1 cellular context compared by ENCODE assay signal in genomic region chr10:43408710-43409384, GRCh38.
TF ChIP-seq lines count a peak whose summit lies in the region.

TSS of gene HNRNPF (minus strand) at chr10:43409186. CDS start at chr10:43387884, 21,302 bp downstream.

TF ChIP-seq in HepG2, 621 proteins besides CTCF, POLR2A, EP300 and RAD21 (continued from another document and continues in another):
- TF ChIP-seq KLF6 (CRISPR knock-in tag; IDR thresholded peaks at IDR 0.05): peak; percentile 80
- TF ChIP-seq ZSCAN21 (CRISPR knock-in tag; IDR thresholded peaks at IDR 0.05; ENCODE audit: borderline replicate concordance): peak; percentile 76
- TF ChIP-seq, protein P1, sequence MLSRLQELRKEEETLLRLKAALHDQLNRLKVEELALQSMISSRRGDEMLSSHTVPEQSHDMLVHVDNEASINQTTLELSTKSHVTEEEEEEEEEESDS (CRISPR knock-in tag; IDR thresholded peaks at IDR 0.05; ENCODE audit: borderline replicate concordance): no peak
- TF ChIP-seq GPN1 (CRISPR knock-in tag; IDR thresholded peaks at IDR 0.05; ENCODE audit: borderline replicate concordance): no peak
- TF ChIP-seq ZFAT (CRISPR knock-in tag; conservative IDR thresholded peaks at IDR 0.05): 0 out of 2 replicates have a peak, but pooled peaks have one; percentile 46
- no peak; the same call in 1 of the 2 replicates for TF ChIP-seq CREBL2 (CRISPR knock-in tag; IDR thresholded peaks at IDR 0.05; ENCODE audit: borderline replicate concordance)
- TF ChIP-seq ZNF160 (CRISPR knock-in tag; IDR thresholded peaks at IDR 0.05): 0 out of 2 replicates have a peak, but pooled peaks have one; percentile 41
- TF ChIP-seq EZH2 (conservative IDR thresholded peaks at IDR 0.05; ENCODE audit: low read depth, low read length): no peak
- TF ChIP-seq, protein P2, sequence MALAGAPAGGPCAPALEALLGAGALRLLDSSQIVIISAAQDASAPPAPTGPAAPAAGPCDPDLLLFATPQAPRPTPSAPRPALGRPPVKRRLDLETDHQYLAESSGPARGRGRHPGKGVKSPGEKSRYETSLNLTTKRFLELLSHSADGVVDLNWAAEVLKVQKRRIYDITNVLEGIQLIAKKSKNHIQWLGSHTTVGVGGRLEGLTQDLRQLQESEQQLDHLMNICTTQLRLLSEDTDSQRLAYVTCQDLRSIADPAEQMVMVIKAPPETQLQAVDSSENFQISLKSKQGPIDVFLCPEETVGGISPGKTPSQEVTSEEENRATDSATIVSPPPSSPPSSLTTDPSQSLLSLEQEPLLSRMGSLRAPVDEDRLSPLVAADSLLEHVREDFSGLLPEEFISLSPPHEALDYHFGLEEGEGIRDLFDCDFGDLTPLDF (CRISPR knock-in tag; IDR thresholded peaks at IDR 0.05): peak; percentile 58; the same call in 1 of the 2 replicates
- TF ChIP-seq ZNF264 (CRISPR knock-in tag; IDR thresholded peaks at IDR 0.05): peak; percentile 83
- 0 out of 2 replicates have a peak, but pooled peaks have one; percentile 26 for TF ChIP-seq ZNF143 (CRISPR knock-in tag; IDR thresholded peaks at IDR 0.05)
- peak; percentile 95 for TF ChIP-seq ZNF451 (CRISPR knock-in tag; IDR thresholded peaks at IDR 0.05)
- TF ChIP-seq ZNF407 (CRISPR knock-in tag; IDR thresholded peaks at IDR 0.05; ENCODE audit: not compliant biosample characterization): peak; percentile 32
- peak; percentile 74 for TF ChIP-seq ZEB1 (IDR thresholded peaks at IDR 0.05; ENCODE audit: insufficient replicate concordance, low read depth)
- TF ChIP-seq, protein P3, sequence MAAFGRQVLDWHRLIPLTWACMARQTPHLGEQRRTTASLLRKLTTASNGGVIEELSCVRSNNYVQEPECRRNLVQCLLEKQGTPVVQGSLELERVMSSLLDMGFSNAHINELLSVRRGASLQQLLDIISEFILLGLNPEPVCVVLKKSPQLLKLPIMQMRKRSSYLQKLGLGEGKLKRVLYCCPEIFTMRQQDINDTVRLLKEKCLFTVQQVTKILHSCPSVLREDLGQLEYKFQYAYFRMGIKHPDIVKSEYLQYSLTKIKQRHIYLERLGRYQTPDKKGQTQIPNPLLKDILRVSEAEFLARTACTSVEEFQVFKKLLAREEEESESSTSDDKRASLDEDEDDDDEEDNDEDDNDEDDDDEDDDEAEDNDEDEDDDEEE (CRISPR knock-in tag; IDR thresholded peaks at IDR 0.05): no peak
- peak; percentile 69; the same call in 1 of the 2 replicates for TF ChIP-seq ZNF138 (CRISPR knock-in tag; IDR thresholded peaks at IDR 0.05; ENCODE audit: low read depth)
- TF ChIP-seq ZFP37 (CRISPR knock-in tag; IDR thresholded peaks at IDR 0.05; ENCODE audit: borderline replicate concordance): 0 out of 2 replicates have a peak, but pooled peaks have one; percentile 65
- no peak for TF ChIP-seq ATRX (CRISPR knock-in tag; IDR thresholded peaks at IDR 0.05; ENCODE audit: borderline replicate concordance)
- TF ChIP-seq, protein P4, sequence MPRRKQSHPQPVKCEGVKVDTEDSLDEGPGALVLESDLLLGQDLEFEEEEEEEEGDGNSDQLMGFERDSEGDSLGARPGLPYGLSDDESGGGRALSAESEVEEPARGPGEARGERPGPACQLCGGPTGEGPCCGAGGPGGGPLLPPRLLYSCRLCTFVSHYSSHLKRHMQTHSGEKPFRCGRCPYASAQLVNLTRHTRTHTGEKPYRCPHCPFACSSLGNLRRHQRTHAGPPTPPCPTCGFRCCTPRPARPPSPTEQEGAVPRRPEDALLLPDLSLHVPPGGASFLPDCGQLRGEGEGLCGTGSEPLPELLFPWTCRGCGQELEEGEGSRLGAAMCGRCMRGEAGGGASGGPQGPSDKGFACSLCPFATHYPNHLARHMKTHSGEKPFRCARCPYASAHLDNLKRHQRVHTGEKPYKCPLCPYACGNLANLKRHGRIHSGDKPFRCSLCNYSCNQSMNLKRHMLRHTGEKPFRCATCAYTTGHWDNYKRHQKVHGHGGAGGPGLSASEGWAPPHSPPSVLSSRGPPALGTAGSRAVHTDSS (CRISPR knock-in tag; conservative IDR thresholded peaks at IDR 0.05): no peak
- TF ChIP-seq THAP9 (CRISPR knock-in tag; IDR thresholded peaks at IDR 0.05; ENCODE audit: borderline replicate concordance): peak; percentile 65; the same call in 1 of the 2 replicates
- no peak for TF ChIP-seq MATR3 (CRISPR knock-in tag; IDR thresholded peaks at IDR 0.05)
- TF ChIP-seq KMT2B (CRISPR knock-in tag; IDR thresholded peaks at IDR 0.05): peak; percentile 65
- no peak for TF ChIP-seq ZNF326 (CRISPR knock-in tag; IDR thresholded peaks at IDR 0.05; ENCODE audit: borderline replicate concordance)
- peak; percentile 76 for TF ChIP-seq POLR2AphosphoS5 (IDR thresholded peaks at IDR 0.05; ENCODE audit: low read depth, low read length)
- TF ChIP-seq ZMYM4 (CRISPR knock-in tag; IDR thresholded peaks at IDR 0.05): peak; percentile 72
- TF ChIP-seq RFX3 (CRISPR knock-in tag; IDR thresholded peaks at IDR 0.05): peak; percentile 81
- TF ChIP-seq ZNF841 (CRISPR knock-in tag; IDR thresholded peaks at IDR 0.05; ENCODE audit: borderline replicate concordance): no peak
- TF ChIP-seq, protein P5, sequence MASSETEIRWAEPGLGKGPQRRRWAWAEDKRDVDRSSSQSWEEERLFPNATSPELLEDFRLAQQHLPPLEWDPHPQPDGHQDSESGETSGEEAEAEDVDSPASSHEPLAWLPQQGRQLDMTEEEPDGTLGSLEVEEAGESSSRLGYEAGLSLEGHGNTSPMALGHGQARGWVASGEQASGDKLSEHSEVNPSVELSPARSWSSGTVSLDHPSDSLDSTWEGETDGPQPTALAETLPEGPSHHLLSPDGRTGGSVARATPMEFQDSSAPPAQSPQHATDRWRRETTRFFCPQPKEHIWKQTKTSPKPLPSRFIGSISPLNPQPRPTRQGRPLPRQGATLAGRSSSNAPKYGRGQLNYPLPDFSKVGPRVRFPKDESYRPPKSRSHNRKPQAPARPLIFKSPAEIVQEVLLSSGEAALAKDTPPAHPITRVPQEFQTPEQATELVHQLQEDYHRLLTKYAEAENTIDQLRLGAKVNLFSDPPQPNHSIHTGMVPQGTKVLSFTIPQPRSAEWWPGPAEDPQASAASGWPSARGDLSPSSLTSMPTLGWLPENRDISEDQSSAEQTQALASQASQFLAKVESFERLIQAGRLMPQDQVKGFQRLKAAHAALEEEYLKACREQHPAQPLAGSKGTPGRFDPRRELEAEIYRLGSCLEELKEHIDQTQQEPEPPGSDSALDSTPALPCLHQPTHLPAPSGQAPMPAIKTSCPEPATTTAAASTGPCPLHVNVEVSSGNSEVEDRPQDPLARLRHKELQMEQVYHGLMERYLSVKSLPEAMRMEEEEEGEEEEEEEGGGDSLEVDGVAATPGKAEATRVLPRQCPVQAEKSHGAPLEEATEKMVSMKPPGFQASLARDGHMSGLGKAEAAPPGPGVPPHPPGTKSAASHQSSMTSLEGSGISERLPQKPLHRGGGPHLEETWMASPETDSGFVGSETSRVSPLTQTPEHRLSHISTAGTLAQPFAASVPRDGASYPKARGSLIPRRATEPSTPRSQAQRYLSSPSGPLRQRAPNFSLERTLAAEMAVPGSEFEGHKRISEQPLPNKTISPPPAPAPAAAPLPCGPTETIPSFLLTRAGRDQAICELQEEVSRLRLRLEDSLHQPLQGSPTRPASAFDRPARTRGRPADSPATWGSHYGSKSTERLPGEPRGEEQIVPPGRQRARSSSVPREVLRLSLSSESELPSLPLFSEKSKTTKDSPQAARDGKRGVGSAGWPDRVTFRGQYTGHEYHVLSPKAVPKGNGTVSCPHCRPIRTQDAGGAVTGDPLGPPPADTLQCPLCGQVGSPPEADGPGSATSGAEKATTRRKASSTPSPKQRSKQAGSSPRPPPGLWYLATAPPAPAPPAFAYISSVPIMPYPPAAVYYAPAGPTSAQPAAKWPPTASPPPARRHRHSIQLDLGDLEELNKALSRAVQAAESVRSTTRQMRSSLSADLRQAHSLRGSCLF (CRISPR knock-in tag; IDR thresholded peaks at IDR 0.05; ENCODE audit: borderline replicate concordance): peak; percentile 70; the same call in 1 of the 2 replicates
- TF ChIP-seq CENPT (CRISPR knock-in tag; IDR thresholded peaks at IDR 0.05; ENCODE audit: low read depth): no peak
- TF ChIP-seq SP4 (CRISPR knock-in tag; IDR thresholded peaks at IDR 0.05): peak; percentile 89
- TF ChIP-seq SAP130 (CRISPR knock-in tag; IDR thresholded peaks at IDR 0.05; ENCODE audit: low read depth): peak; percentile 93
- peak; percentile 93 for TF ChIP-seq GABPB1 (CRISPR knock-in tag; IDR thresholded peaks at IDR 0.05)
- peak; percentile 76 for TF ChIP-seq ZNF547 (CRISPR knock-in tag; IDR thresholded peaks at IDR 0.05)
- no peak for TF ChIP-seq NFKBIZ (CRISPR knock-in tag; IDR thresholded peaks at IDR 0.05)
- TF ChIP-seq ZNF777 (CRISPR knock-in tag; IDR thresholded peaks at IDR 0.05): peak; percentile 98
- TF ChIP-seq ZNF224 (CRISPR knock-in tag; IDR thresholded peaks at IDR 0.05): peak; percentile 89
- peak; percentile 94 for TF ChIP-seq ARNT2 (CRISPR knock-in tag; IDR thresholded peaks at IDR 0.05; ENCODE audit: low read depth)
- TF ChIP-seq SALL1 (CRISPR knock-in tag; IDR thresholded peaks at IDR 0.05): peak; percentile 95
- TF ChIP-seq, protein P6, sequence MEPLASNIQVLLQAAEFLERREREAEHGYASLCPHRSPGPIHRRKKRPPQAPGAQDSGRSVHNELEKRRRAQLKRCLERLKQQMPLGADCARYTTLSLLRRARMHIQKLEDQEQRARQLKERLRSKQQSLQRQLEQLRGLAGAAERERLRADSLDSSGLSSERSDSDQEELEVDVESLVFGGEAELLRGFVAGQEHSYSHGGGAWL (CRISPR knock-in tag; IDR thresholded peaks at IDR 0.05): peak; percentile 84
- TF ChIP-seq SATB2 (CRISPR knock-in tag; IDR thresholded peaks at IDR 0.05): peak; percentile 94
- TF ChIP-seq NFIC (IDR thresholded peaks at IDR 0.05; ENCODE audit: low read length): no peak
- TF ChIP-seq TBP (CRISPR knock-in tag; IDR thresholded peaks at IDR 0.05): 0 out of 2 replicates have a peak, but pooled peaks have one; percentile 80
- TF ChIP-seq ZFP41 (CRISPR knock-in tag; IDR thresholded peaks at IDR 0.05; ENCODE audit: borderline replicate concordance): peak; percentile 94; the same call in 1 of the 2 replicates
- no peak for TF ChIP-seq NFRKB (IDR thresholded peaks at IDR 0.05)
